10 cellular contexts compared by ENCODE assay signal in the genomic region with DNA sequence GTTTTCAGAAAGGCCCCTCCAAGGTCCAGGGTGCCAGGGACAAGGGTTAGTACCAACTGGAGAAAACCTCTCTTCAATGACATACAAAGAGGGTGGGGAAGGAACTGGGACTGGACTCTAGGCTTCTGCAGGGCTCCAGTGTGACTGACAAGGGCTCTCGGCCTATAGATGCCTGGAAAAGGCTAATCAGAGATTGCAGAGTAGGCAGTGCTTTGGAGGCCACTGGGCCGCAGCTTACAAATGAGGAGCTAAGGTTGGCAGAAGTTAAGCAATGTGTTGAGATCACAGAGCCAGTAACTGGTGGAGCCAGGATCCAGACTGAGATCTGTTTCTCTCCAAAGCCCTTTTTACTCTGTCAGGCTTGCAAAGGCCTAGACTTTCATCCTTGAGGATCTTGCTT. TPM values are rescaled to one million over a fixed set of nuclear protein-coding genes. Genes with fewer than 3 reads are reported as not detected.
DNase-seq lines count a peak whose midpoint lies in the region; ATAC-seq and TF ChIP-seq lines count a peak whose summit lies in the region.
"Had no signal": no experiment of that assay in that cellular context is flagged by ENCODE, and none has a peak within 500 bp of the region (broad histone marks: within the 10 kb centered on the region; RNA-seq: fewer than 3 reads in every experiment).

No MANE protein-coding gene starts in this region.

- H3K9me3 ChIP-seq in HEK293 (ENCODE audit: control insufficient read depth, insufficient read depth, low read depth, low read length) (no peaks in the 10 kb centered on the region), heart right ventricle (no peaks in the 10 kb centered on the region), parathyroid adenoma (ENCODE audit: control insufficient read depth, low read length) (no peaks in the 10 kb centered on the region)

- H3K27ac ChIP-seq in HEK293 (ENCODE audit: extremely low read depth, low read depth, low read length) (no peak overlapping the region), heart right ventricle (peak overlapping the region; percentile 64 to 97 (median 92)), parathyroid adenoma (peak overlapping the region; percentile 76)

- H3K79me2 ChIP-seq in parathyroid adenoma, result no peaks in the 10 kb centered on the region

- ATAC-seq in heart right ventricle, result peak; percentile 39 to 81 (median 68)
- ATAC-seq: activated CD8-positive, alpha-beta T cell treated with anti-CD3 and anti-CD28 coated beads, Interleukin-2, amount 10 ng/mL, durations not matched to agents 7 days and 5 days had no signal

- no peak for TF ChIP-seq CTCF in HEK293 (tag by site-specific recombination; IDR thresholded peaks at IDR 0.05)
- TF ChIP-seq CTCF in heart right ventricle (IDR thresholded peaks at IDR 0.05), result no peak
- no peak for TF ChIP-seq CTCF in parathyroid adenoma (IDR thresholded peaks at IDR 0.05)

- H3K9ac ChIP-seq in parathyroid adenoma, result no peak overlapping the region

- peak overlapping the region; percentile 96 for H2AFZ ChIP-seq in parathyroid adenoma

- no peaks in the 10 kb centered on the region for H3K36me3 ChIP-seq in HEK293 (ENCODE audit: control insufficient read depth in 2 of 2, insufficient read depth in 1 of 2, low read length in 2 of 2)
- H3K36me3 ChIP-seq in heart right ventricle, result no peaks in the 10 kb centered on the region
- no peaks in the 10 kb centered on the region for H3K36me3 ChIP-seq in parathyroid adenoma (ENCODE audit: control insufficient read depth, insufficient read depth, low read length)

- H3K27me3 ChIP-seq in heart right ventricle (peaks cover 0 to under 1% (median 0%) of the 10 kb centered on the region in 7 donors), parathyroid adenoma (ENCODE audit: control insufficient read depth, insufficient read depth, low read length) (no peaks in the 10 kb centered on the region)

- intact Hi-C loops in heart right ventricle (cut with DNase I), result no loop called here

- no peak overlapping the region for H3K4me2 ChIP-seq in parathyroid adenoma (ENCODE audit: low read length)

- CTCF ChIA-PET in HEK293 (lab: Yijun Ruan, JAX), result interaction anchor here (0.8 to 1.5 kb wide), 5 partner anchors 12 to 199 kb away, joined by 3 to 4 read pairs (median 3); no protein-coding TSS in a partner anchor

- DNase-seq in SKM-1 treated with dmso at 0.1 percent for 144 hours (lab: John Stamatoyannopoulos, UW; ENCODE audit: unreplicated experiment) (peak; percentile 76), heart right ventricle (no peak), NCI-H774 (lab: John Stamatoyannopoulos, UW) (no peak), amniotic stem cell (lab: John Stamatoyannopoulos, UW) (no peak), A172 (ENCODE audit: low spot score) (no peak)
- no peak for DNase-seq in activated naive CD4-positive, alpha-beta T cell treated with anti-CD3 and anti-CD28 coated beads, Interleukin-2, amount 50 U/mL, for 16 hours
- DNase-seq: activated CD8-positive, alpha-beta T cell treated with anti-CD3 and anti-CD28 coated beads, Interleukin-2, amount 10 ng/mL, durations not matched to agents 7 days and 5 days had no signal

- POLR2A ChIA-PET in HEK293 (lab: Yijun Ruan, JAX), result no interaction called here

- H3K4me1 ChIP-seq in HEK293 (ENCODE audit: control insufficient read depth, insufficient read depth, low read length), result peaks cover 6% of the 10 kb centered on the region; the same call in 1 of the 2 replicates
- H3K4me1 ChIP-seq in heart right ventricle, result peaks cover 15 to 78% (median 63%) of the 10 kb centered on the region in 9 donors
- H3K4me1 ChIP-seq in parathyroid adenoma, result peaks cover 13% of the 10 kb centered on the region

- H3K4me3 ChIP-seq in HEK293 (ENCODE audit: low read depth, low read length) (no peak overlapping the region), heart right ventricle (no peak overlapping the region), parathyroid adenoma (ENCODE audit: low read depth, low read length) (no peak overlapping the region)

- WGBS in heart right ventricle, 2 donors, result 45 to 56% methylated on average over 2 of the region's 2 CpGs

TF ChIP-seq in HEK293, 187 proteins besides CTCF, POLR2A, EP300 and RAD21:
- no peak for TF ChIP-seq ZNF175 (tag by site-specific recombination; IDR thresholded peaks at IDR 0.05)
- no peak for TF ChIP-seq ZNF677 (tag by site-specific recombination; IDR thresholded peaks at IDR 0.05)
- TF ChIP-seq ZNF837 (tag by site-specific recombination; IDR thresholded peaks at IDR 0.05), result no peak
- no peak for TF ChIP-seq ZNF561 (tag by site-specific recombination; IDR thresholded peaks at IDR 0.05; ENCODE audit: borderline replicate concordance)
- TF ChIP-seq ZBTB17 (tag by site-specific recombination; IDR thresholded peaks at IDR 0.05), result 0 out of 2 replicates have a peak, but pooled peaks have one; percentile 21

RNA-seq across cellular contexts. Expression of a gene that starts 7.4 kb away (rescaled TPM):
- total RNA-seq in heart right ventricle, result 10 to 100 TPM; 46.4 to 77.9 (median 60.1) TPM
- polyA plus RNA-seq in heart right ventricle, result 100 to 1,000 TPM in 1 of 2 donors, 10 to 100 TPM in 1; 31.9 to 107 TPM
- total RNA-seq in A172 (2014; rRNA removed; shearing (Covaris generic)), result 88.1 and 89.0 TPM in 2 replicates

RNA-seq across cellular contexts. Expression of a gene that starts 41.7 kb away (rescaled TPM):
- 10 to 100 TPM in 2 of 10 donors, 1 to 10 TPM in 8; 3.6 to 16.5 (median 5.3) TPM for total RNA-seq in heart right ventricle
- 1 to 10 TPM; 3.7 to 8.2 TPM for polyA plus RNA-seq in heart right ventricle
- total RNA-seq in A172 (2014; rRNA removed; shearing (Covaris generic)), result 8.9 and 13.3 TPM in 2 replicates

RNA-seq across cellular contexts. Expression of a gene that starts 51.8 kb away (rescaled TPM):
- under 1 TPM in 2 of 10 donors, not detected in 8; 0.30 to 0.32 TPM for total RNA-seq in heart right ventricle
- under 1 TPM in 1 of 2 donors, not detected in 1; 0.03 TPM for polyA plus RNA-seq in heart right ventricle
- total RNA-seq in A172 (2014; rRNA removed; shearing (Covaris generic)), result 4.0 and 5.5 TPM in 2 replicates
- total RNA-seq: NCI-H460 had no signal
